ENCODE assay signal across 8 cellular contexts in genomic region chr10:21527634-21528451, GRCh38. TPM values are rescaled to one million over a fixed set of nuclear protein-coding genes. Genes with fewer than 3 reads are reported as not detected.
DNase-seq lines count a peak whose midpoint lies in the region; ATAC-seq and TF ChIP-seq lines count a peak whose summit lies in the region.

No MANE protein-coding gene starts in this region.

- no peak overlapping the region for H3K27ac ChIP-seq in iPS DF 6.9 (ENCODE audit: low read length)
- peak overlapping the region; percentile 90 to 100 (median 98) for H3K27ac ChIP-seq in skin epidermis

- H3K4me3 ChIP-seq in iPS DF 6.9 (ENCODE audit: low read length): peak overlapping the region; percentile 37; the same call in 1 of the 2 replicates
- peak overlapping the region; percentile 52 to 74 (median 61) for H3K4me3 ChIP-seq in skin epidermis

- POLR2A ChIA-PET in activated CD8-positive, alpha-beta T cell treated with anti-CD3 and anti-CD28 coated beads for 36 hours (lab: Charles Lee): interaction anchor here (0.6 kb wide), 1 partner anchor 202 kb away, joined by 3 read pairs; no protein-coding TSS in a partner anchor

- no peaks in the 10 kb centered on the region for H3K27me3 ChIP-seq in iPS DF 6.9 (ENCODE audit: control insufficient read depth, insufficient read depth, low read length)

- H3K27ac Mint-ChIP-seq in CD14-positive monocyte: peak overlapping the region; percentile 25 to 86 (median 74)
- H3K27ac Mint-ChIP-seq in HFFc6: peak overlapping the region; percentile 93
- peak overlapping the region; percentile 72 for H3K27ac Mint-ChIP-seq in activated CD8-positive, alpha-beta T cell treated with anti-CD3 and anti-CD28 coated beads for 36 hours

- intact Hi-C loops in CD14-positive monocyte (cut with micrococcal nuclease): no loop called here
- intact Hi-C loops in activated CD8-positive, alpha-beta T cell treated with anti-CD3 and anti-CD28 coated beads for 36 hours (cut with micrococcal nuclease): no loop called here

- no peaks in the 10 kb centered on the region for H3K9me3 Mint-ChIP-seq in CD14-positive monocyte
- no peaks in the 10 kb centered on the region for H3K9me3 Mint-ChIP-seq in HFFc6
- no peaks in the 10 kb centered on the region for H3K9me3 Mint-ChIP-seq in activated CD8-positive, alpha-beta T cell treated with anti-CD3 and anti-CD28 coated beads for 36 hours

- H3K9me3 ChIP-seq in iPS DF 6.9 (ENCODE audit: control insufficient read depth, insufficient read depth, low read length): no peaks in the 10 kb centered on the region

- H3K36me3 ChIP-seq in iPS DF 6.9 (ENCODE audit: control insufficient read depth, insufficient read depth, low read length): no peaks in the 10 kb centered on the region

- H3K27me3 Mint-ChIP-seq in CD14-positive monocyte (ENCODE audit: low read depth in 3 of 3) (peaks cover 0 to 5% (median 0%) of the 10 kb centered on the region in 3 donors), HFFc6 (ENCODE audit: insufficient read depth) (peaks cover 1% of the 10 kb centered on the region; the same call in 1 of the 2 replicates)
- H3K27me3 Mint-ChIP-seq in activated CD8-positive, alpha-beta T cell treated with anti-CD3 and anti-CD28 coated beads for 36 hours: peaks cover 26% of the 10 kb centered on the region

- H3K4me1 Mint-ChIP-seq in CD14-positive monocyte (peaks cover 31% of the 10 kb centered on the region), HFFc6 (ENCODE audit: low read depth) (peaks cover 60% of the 10 kb centered on the region)
- H3K4me1 Mint-ChIP-seq in activated CD8-positive, alpha-beta T cell treated with anti-CD3 and anti-CD28 coated beads for 36 hours (ENCODE audit: low read depth): peaks cover 31% of the 10 kb centered on the region

- no CpG with 5 or more reads among the region's 18 CpGs for WGBS in iPS DF 6.9 (ENCODE audit: insufficient coverage, insufficient read length)

- no peak for TF ChIP-seq CTCF in CD14-positive monocyte (IDR thresholded peaks at IDR 0.05)
- no peak for TF ChIP-seq CTCF in HFFc6 (IDR thresholded peaks at IDR 0.05)
- no peak for TF ChIP-seq CTCF in activated CD8-positive, alpha-beta T cell treated with anti-CD3 and anti-CD28 coated beads for 36 hours (IDR thresholded peaks at IDR 0.05)

- CTCF ChIA-PET in activated CD8-positive, alpha-beta T cell treated with anti-CD3 and anti-CD28 coated beads for 36 hours (lab: Charles Lee): interaction anchor here (1.3 to 4.0 kb wide), 2 partner anchors 9 to 31 kb away, joined by 6 to 20 read pairs; no protein-coding TSS in a partner anchor

- DNase-seq in CD14-positive monocyte (ENCODE audit: low spot score): no peak
- no peak for DNase-seq in HFFc6
- no peak for DNase-seq in activated CD8-positive, alpha-beta T cell treated with anti-CD3 and anti-CD28 coated beads for 36 hours
- no peak for DNase-seq in iPS DF 6.9 (ENCODE audit: low read depth, low spot score)
- no peak for DNase-seq in NCI-H345 (lab: John Stamatoyannopoulos, UW)

- H3K4me3 Mint-ChIP-seq in CD14-positive monocyte (peak overlapping the region; percentile 90 to 96), HFFc6 (peak overlapping the region; percentile 89)
- H3K4me3 Mint-ChIP-seq in activated CD8-positive, alpha-beta T cell treated with anti-CD3 and anti-CD28 coated beads for 36 hours: peak overlapping the region; percentile 68

- H3K36me3 Mint-ChIP-seq in CD14-positive monocyte (no peaks in the 10 kb centered on the region), HFFc6 (ENCODE audit: low read depth) (no peaks in the 10 kb centered on the region)
- no peaks in the 10 kb centered on the region for H3K36me3 Mint-ChIP-seq in activated CD8-positive, alpha-beta T cell treated with anti-CD3 and anti-CD28 coated beads for 36 hours (ENCODE audit: low read depth)

- H3K4me1 ChIP-seq in iPS DF 6.9 (ENCODE audit: control insufficient read depth, insufficient read depth, low read length): 0 out of 2 replicates have a peak, but pooled peaks cover under 1% of the 10 kb centered on the region

- ATAC-seq in activated CD8-positive, alpha-beta T cell treated with anti-CD3 and anti-CD28 coated beads for 36 hours: no peak
- ATAC-seq in HG03521 (IDR thresholded peaks at IDR 0.05; ENCODE audit: unreplicated experiment) (no peak), HG03565 (IDR thresholded peaks at IDR 0.05; ENCODE audit: unreplicated experiment) (no peak)

RNA-seq across cellular contexts. Expression of gene SKIDA1, which starts 2.4 kb away (rescaled TPM):
- under 1 TPM in 1 of 2 donors, not detected in 1; 0.04 TPM for polyA plus RNA-seq in CD14-positive monocyte
- under 1 TPM; 0.35 to 0.71 (median 0.46) TPM for total RNA-seq in HFFc6 (2021; fragmentation: NEBNext Ultra II Directional; extraction: Animal tissue kit (Norgen Biotek cat#: 25700))
- total RNA-seq in activated CD8-positive, alpha-beta T cell treated with anti-CD3 and anti-CD28 coated beads for 36 hours: under 1 TPM; 0.11 to 0.36 TPM

RNA-seq across cellular contexts. Expression of gene MLLT10, which starts 6.2 kb away (rescaled TPM):
- polyA plus RNA-seq in CD14-positive monocyte: 1 to 10 TPM; 4.9 to 7.5 TPM
- total RNA-seq in HFFc6 (2021; fragmentation: NEBNext Ultra II Directional; extraction: Animal tissue kit (Norgen Biotek cat#: 25700)): 10 to 100 TPM; 21.8 to 25.2 (median 22.9) TPM
- 10 to 100 TPM; 33.9 to 36.4 TPM for total RNA-seq in activated CD8-positive, alpha-beta T cell treated with anti-CD3 and anti-CD28 coated beads for 36 hours
